ENCODE assay signal across 2 cellular contexts in the genomic region with DNA sequence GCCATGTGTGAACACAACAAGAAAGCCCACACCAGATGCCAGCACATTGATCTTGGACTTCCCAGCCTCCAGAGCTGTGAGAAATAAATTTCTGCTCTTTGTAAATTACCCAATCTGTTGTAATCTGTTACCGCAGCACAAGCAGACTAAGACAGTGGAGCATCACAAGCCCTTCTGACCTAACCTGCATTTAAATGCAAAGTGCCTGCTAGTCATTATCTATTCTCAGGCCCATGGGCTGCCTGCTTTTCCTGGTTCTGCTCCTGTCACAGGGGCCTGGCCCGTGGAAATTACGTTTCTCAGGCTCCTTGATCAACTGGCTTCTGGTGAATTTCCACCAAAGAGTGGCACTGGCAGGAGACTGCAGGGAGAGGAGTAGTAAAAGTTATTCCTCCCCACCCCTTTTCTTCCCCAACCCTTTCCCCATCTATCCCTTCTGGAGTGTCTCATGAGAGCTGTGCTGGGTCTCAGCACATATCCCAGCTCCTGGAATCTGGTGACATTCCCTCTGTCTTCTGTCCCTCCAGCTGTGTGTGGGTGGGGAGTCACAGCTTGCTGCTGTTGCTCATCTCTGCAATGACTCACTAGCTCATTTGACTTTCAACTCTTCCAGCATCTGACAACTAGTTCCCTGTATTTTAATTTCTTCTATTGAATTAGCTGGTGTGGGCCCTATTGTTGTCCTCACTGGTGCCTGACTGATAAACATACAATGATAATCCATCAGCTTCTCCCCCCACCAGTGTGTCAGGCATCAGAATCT.
TF ChIP-seq lines count a peak whose summit lies in the region.

No MANE protein-coding gene starts in this region.

TF ChIP-seq in SK-N-SH, 30 proteins besides CTCF, POLR2A, EP300 and RAD21 (continued from another document):
- TF ChIP-seq, protein P1, sequence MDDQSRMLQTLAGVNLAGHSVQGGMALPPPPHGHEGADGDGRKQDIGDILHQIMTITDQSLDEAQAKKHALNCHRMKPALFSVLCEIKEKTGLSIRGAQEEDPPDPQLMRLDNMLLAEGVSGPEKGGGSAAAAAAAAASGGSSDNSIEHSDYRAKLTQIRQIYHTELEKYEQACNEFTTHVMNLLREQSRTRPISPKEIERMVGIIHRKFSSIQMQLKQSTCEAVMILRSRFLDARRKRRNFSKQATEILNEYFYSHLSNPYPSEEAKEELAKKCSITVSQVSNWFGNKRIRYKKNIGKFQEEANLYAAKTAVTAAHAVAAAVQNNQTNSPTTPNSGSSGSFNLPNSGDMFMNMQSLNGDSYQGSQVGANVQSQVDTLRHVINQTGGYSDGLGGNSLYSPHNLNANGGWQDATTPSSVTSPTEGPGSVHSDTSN (IDR thresholded peaks at IDR 0.05): 0 out of 2 replicates have a peak, but pooled peaks have one; percentile 7
TF ChIP-seq in SK-N-SH: peak in this region for 3.

TF ChIP-seq in SK-N-SH treated with all-trans-retinoic acid at 6 μM for 48 hours, 23 proteins besides CTCF, POLR2A, EP300 and RAD21 (continued from another document):
- TF ChIP-seq, protein P2, sequence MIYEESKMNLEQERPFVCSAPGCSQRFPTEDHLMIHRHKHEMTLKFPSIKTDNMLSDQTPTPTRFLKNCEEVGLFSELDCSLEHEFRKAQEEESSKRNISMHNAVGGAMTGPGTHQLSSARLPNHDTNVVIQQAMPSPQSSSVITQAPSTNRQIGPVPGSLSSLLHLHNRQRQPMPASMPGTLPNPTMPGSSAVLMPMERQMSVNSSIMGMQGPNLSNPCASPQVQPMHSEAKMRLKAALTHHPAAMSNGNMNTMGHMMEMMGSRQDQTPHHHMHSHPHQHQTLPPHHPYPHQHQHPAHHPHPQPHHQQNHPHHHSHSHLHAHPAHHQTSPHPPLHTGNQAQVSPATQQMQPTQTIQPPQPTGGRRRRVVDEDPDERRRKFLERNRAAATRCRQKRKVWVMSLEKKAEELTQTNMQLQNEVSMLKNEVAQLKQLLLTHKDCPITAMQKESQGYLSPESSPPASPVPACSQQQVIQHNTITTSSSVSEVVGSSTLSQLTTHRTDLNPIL (CRISPR knock-in tag; IDR thresholded peaks at IDR 0.05; ENCODE audit: low read depth): no peak
